17 cellular contexts compared by ENCODE assay signal in genomic region chr13:67351915-67352314, GRCh38.
DNase-seq lines count a peak whose midpoint lies in the region; ATAC-seq and TF ChIP-seq lines count a peak whose summit lies in the region.
"Had no signal": no experiment of that assay in that cellular context is flagged by ENCODE, and none has a peak within 500 bp of the region (broad histone marks: within the 10 kb centered on the region; RNA-seq: fewer than 3 reads in every experiment).

No MANE protein-coding gene starts in this region.

- no peak for ATAC-seq in HG03460 (IDR thresholded peaks at IDR 0.05; ENCODE audit: unreplicated experiment)
- no peak for ATAC-seq in activated CD8-positive, alpha-beta memory T cell treated with anti-CD3 and anti-CD28 coated beads, Interleukin-2, amount 10 ng/mL, durations not matched to agents 7 days and 5 days
- ATAC-seq: GM23338, HepG2 had no signal

- H3K27ac ChIP-seq in RWPE1: no peak overlapping the region
- H3K27ac ChIP-seq: 22Rv1, BLaER1 had no signal

- H3K36me3 Mint-ChIP-seq in activated CD8-positive, alpha-beta memory T cell treated with anti-CD3 and anti-CD28 coated beads, Interleukin-2, amount 10 ng/mL, durations not matched to agents 7 days and 5 days: no peaks in the 10 kb centered on the region
- H3K36me3 Mint-ChIP-seq: CD8-positive, alpha-beta memory T cell had no signal

- H3K4me1 Mint-ChIP-seq in activated CD8-positive, alpha-beta memory T cell treated with anti-CD3 and anti-CD28 coated beads, Interleukin-2, amount 10 ng/mL, durations not matched to agents 7 days and 5 days: no peaks in the 10 kb centered on the region
- H3K4me1 Mint-ChIP-seq: CD8-positive, alpha-beta memory T cell; GM23338 had no signal

- H3K9me3 Mint-ChIP-seq in activated CD8-positive, alpha-beta memory T cell treated with anti-CD3 and anti-CD28 coated beads, Interleukin-2, amount 10 ng/mL, durations not matched to agents 7 days and 5 days (ENCODE audit: low read depth): peaks cover 7% of the 10 kb centered on the region
- H3K9me3 Mint-ChIP-seq: GM23338 had no signal

- peak; percentile 0 for DNase-seq in AG10803 (ENCODE audit: low read depth)
- peak; percentile 13 for DNase-seq in RWPE1 (ENCODE audit: low spot score)
- peak; percentile 15 to 55 for DNase-seq in cardiac fibroblast (ENCODE audit: low read depth in 2 of 2)
- DNase-seq in fibroblast of mammary gland (ENCODE audit: low read depth): peak; percentile 12
- no peak for DNase-seq in OCI-M1 (lab: John Stamatoyannopoulos, UW)
- no peak for DNase-seq in NCI-H2196 treated with DMSO at 0.1 percent for 48 hours (lab: John Stamatoyannopoulos, UW; ENCODE audit: unreplicated experiment)
- DNase-seq in activated CD8-positive, alpha-beta memory T cell treated with anti-CD3 and anti-CD28 coated beads, Interleukin-2, amount 10 ng/mL, durations not matched to agents 7 days and 5 days: no peak
- DNase-seq: AML-193; Caco-2; CD8-positive, alpha-beta memory T cell; DND-41; H7 had no signal

- CTCF ChIA-PET in RWPE1 (lab: Yijun Ruan, JAX): no interaction called here
- CTCF ChIA-PET in activated CD8-positive, alpha-beta memory T cell treated with anti-CD3 and anti-CD28 coated beads, Interleukin-2, amount 10 ng/mL, durations not matched to agents 7 days and 5 days (lab: Charles Lee): no interaction called here

- no peak overlapping the region for H3K27ac Mint-ChIP-seq in activated CD8-positive, alpha-beta memory T cell treated with anti-CD3 and anti-CD28 coated beads, Interleukin-2, amount 10 ng/mL, durations not matched to agents 7 days and 5 days
- H3K27ac Mint-ChIP-seq: CD8-positive, alpha-beta memory T cell; GM23338 had no signal

- no peak overlapping the region for H3K4me3 Mint-ChIP-seq in activated CD8-positive, alpha-beta memory T cell treated with anti-CD3 and anti-CD28 coated beads, Interleukin-2, amount 10 ng/mL, durations not matched to agents 7 days and 5 days
- H3K4me3 Mint-ChIP-seq: CD8-positive, alpha-beta memory T cell; GM23338 had no signal

- H3K27me3 Mint-ChIP-seq in activated CD8-positive, alpha-beta memory T cell treated with anti-CD3 and anti-CD28 coated beads, Interleukin-2, amount 10 ng/mL, durations not matched to agents 7 days and 5 days: no peaks in the 10 kb centered on the region
- H3K27me3 Mint-ChIP-seq: CD8-positive, alpha-beta memory T cell had no signal

- TF ChIP-seq CTCF in AG10803 (conservative IDR thresholded peaks at IDR 0.05; ENCODE audit: low read length): no peak
- no peak for TF ChIP-seq CTCF in RWPE1 (conservative IDR thresholded peaks at IDR 0.05; ENCODE audit: low read depth)
- TF ChIP-seq CTCF in cardiac fibroblast (IDR thresholded peaks at IDR 0.05; ENCODE audit: low read depth, low read length): no peak
- no peak for TF ChIP-seq CTCF in fibroblast of mammary gland (conservative IDR thresholded peaks at IDR 0.05; ENCODE audit: control insufficient read depth, insufficient read depth, low read depth, low read length)

- POLR2A ChIA-PET in RWPE1 (lab: Yijun Ruan, JAX; ENCODE audit: low non-redundant PET): no interaction called here

- no peak overlapping the region for H3K4me3 ChIP-seq in AG10803 (ENCODE audit: low read length)
- no peak overlapping the region for H3K4me3 ChIP-seq in cardiac fibroblast (replicated peaks in 1 of 2; ENCODE audit: low read depth in 2 of 2, low read length in 2 of 2)
- H3K4me3 ChIP-seq in fibroblast of mammary gland (ENCODE audit: control insufficient read depth, low read depth, low read length): no peak overlapping the region
- H3K4me3 ChIP-seq: BLaER1, GM23338 had no signal

Comparison
In these comparisons a context has a peak if more than half of its experiments do, and no peak if none do; other contexts are left out.
1. DNase-seq: peak in AG10803 (single experiment), RWPE1 (single experiment), cardiac fibroblast (2 of 2) and fibroblast of mammary gland (single experiment); none in OCI-M1 (single experiment), NCI-H2196 treated with DMSO at 0.1 percent for 48 hours (single experiment) and activated CD8-positive, alpha-beta memory T cell treated with anti-CD3 and anti-CD28 coated beads, Interleukin-2, amount 10 ng/mL, durations not matched to agents 7 days and 5 days (single experiment).